Comparison of ENCODE assay signal across 7 cellular contexts in the genomic region with DNA sequence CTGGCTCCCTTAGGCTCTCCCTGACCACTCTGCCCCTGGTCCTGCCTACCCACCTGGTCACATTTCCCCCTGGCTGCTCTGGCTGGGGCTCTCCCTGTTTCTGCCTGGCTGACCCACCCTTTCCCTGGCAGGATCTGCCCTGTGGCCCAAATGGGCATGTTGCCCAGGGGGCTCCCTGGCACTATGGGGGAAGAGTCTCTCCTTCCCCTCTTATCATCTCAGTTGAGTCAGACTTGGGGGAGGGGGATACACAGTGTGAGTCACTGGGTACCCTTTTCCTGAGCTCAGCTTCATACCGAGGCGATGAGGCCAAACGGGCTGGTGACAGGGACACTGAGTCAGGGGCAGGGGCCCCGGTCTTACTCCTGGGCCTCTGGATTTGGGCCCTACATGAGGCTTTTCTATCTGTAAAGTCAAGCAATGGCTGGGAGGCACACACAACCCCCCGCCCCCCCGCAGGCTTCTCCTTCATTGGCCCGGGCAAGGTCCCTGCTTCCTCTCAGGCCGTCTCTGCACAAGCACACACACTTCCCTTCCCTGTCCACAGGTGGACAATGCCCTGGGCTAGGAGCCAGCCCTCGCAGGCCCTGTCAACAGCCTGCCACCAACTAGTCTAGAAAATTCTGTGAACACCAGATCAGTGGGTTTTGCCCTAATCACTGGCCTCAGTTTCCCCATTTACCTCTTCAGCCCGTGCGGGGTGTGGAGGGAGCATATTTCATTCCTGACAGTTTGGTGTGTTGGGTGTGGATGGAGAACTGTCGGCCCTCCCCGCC. TPM values are rescaled to one million over a fixed set of nuclear protein-coding genes. Genes with fewer than 3 reads are reported as not detected.
DNase-seq lines count a peak whose midpoint lies in the region; ATAC-seq and TF ChIP-seq lines count a peak whose summit lies in the region.

No MANE protein-coding gene starts in this region.

- no peaks in the 10 kb centered on the region for H3K9me3 Mint-ChIP-seq in stimulated activated memory B cell treated with anti-CD40 and anti-IgM and Interleukin-4, amounts not matched to agents 10 μg/mL and 1 μg/mL and 100 μg/mL, for 72 hours

- H3K79me2 ChIP-seq in HCT116 (ENCODE audit: insufficient read depth, low read length) = peaks cover 18% of the 10 kb centered on the region; the same call in 1 of the 2 replicates

- POLR2A ChIA-PET in HCT116 (lab: Charles Lee) = no interaction called here

- DNase-seq in HCT116 (ENCODE audit: low read depth, low spot score) (no peak), T1000 (lab: John Stamatoyannopoulos, UW) (peak; percentile 42), left ventricle myocardium superior (peak; percentile 73)
- no peak for DNase-seq in activated CD8-positive, alpha-beta memory T cell treated with anti-CD3 and anti-CD28 coated beads, Interleukin-2, amount 50 U/mL, for 4 hours

- H3K27ac ChIP-seq in HCT116 (ENCODE audit: low read depth, low read length) (peak overlapping the region; percentile 61), skeletal muscle tissue (ENCODE audit: low read depth, low read length) (peak overlapping the region; percentile 97)

- H3K4me3 Mint-ChIP-seq in stimulated activated memory B cell treated with anti-CD40 and anti-IgM and Interleukin-4, amounts not matched to agents 10 μg/mL and 1 μg/mL and 100 μg/mL, for 72 hours = no peak overlapping the region

- peaks cover 86% of the 10 kb centered on the region for H3K27me3 Mint-ChIP-seq in stimulated activated memory B cell treated with anti-CD40 and anti-IgM and Interleukin-4, amounts not matched to agents 10 μg/mL and 1 μg/mL and 100 μg/mL, for 72 hours

- no peaks in the 10 kb centered on the region for H4K20me1 ChIP-seq in HCT116 (ENCODE audit: insufficient read depth)

- TF ChIP-seq CTCF in HCT116 (IDR thresholded peaks at IDR 0.05 in 2 of 3, conservative IDR thresholded peaks at IDR 0.05 in 1 of 3; ENCODE audit: borderline replicate concordance in 1 of 3, insufficient read depth in 1 of 3, low read depth in 2 of 3, low read length in 2 of 3) = no peak

- TF ChIP-seq POLR2A in HCT116 (IDR thresholded peaks at IDR 0.05; ENCODE audit: borderline replicate concordance, extremely low read depth, insufficient read depth, insufficient read length) = no peak

- no peak for TF ChIP-seq RAD21 in HCT116 (IDR thresholded peaks at IDR 0.05; ENCODE audit: low read depth)

- H3K27me3 ChIP-seq in HCT116 (ENCODE audit: insufficient read depth, low read length) (no peaks in the 10 kb centered on the region), skeletal muscle tissue (ENCODE audit: control insufficient read depth in 3 of 3, insufficient read depth in 3 of 3, low read length in 3 of 3) (no peaks in the 10 kb centered on the region)

- ATAC-seq in HCT116 = peak; percentile 35
- ATAC-seq in left ventricle myocardium superior = no peak
- no peak for ATAC-seq in GM18517 (IDR thresholded peaks at IDR 0.05; ENCODE audit: unreplicated experiment)
- no peak for ATAC-seq in stimulated activated memory B cell treated with anti-CD40 and anti-IgM and Interleukin-4, amounts not matched to agents 10 μg/mL and 1 μg/mL and 100 μg/mL, for 72 hours

- no peaks in the 10 kb centered on the region for H3K9me3 ChIP-seq in HCT116 (ENCODE audit: control insufficient read depth in 1 of 2, insufficient read depth in 1 of 2, low read depth in 1 of 2, low read length in 2 of 2)
- no peaks in the 10 kb centered on the region for H3K9me3 ChIP-seq in skeletal muscle tissue (ENCODE audit: control insufficient read depth in 3 of 3, low read length in 3 of 3)

- H3K4me1 ChIP-seq in HCT116 (ENCODE audit: control insufficient read depth in 1 of 2, insufficient read depth in 2 of 2, low read length in 2 of 2) (peaks cover 35 to 74% of the 10 kb centered on the region in 2 experiments), skeletal muscle tissue (ENCODE audit: control insufficient read depth in 3 of 3, insufficient read depth in 3 of 3, low read length in 3 of 3) (peaks cover 50 to 71% (median 53%) of the 10 kb centered on the region in 3 donors)

- H3K9ac ChIP-seq in HCT116 (ENCODE audit: low read length) (peak overlapping the region; percentile 68), skeletal muscle tissue (ENCODE audit: low read depth in 1 of 3, low read length in 3 of 3) (peak overlapping the region; percentile 88 to 93 (median 88))

- BruUV-seq in HCT116 (replicated peaks; lab: Mats Ljungman, UMichigan) = no TSS peak

- H3K4me3 ChIP-seq in HCT116 (replicated peaks in 1 of 2; ENCODE audit: low read depth in 1 of 2, low read length in 2 of 2) (peak overlapping the region; percentile 41 to 67), skeletal muscle tissue (ENCODE audit: low read length in 3 of 3) (peak overlapping the region; percentile 70 to 82 (median 73))

- H2AFZ ChIP-seq in HCT116 (ENCODE audit: low read depth, low read length, poor library complexity, severe bottlenecking) = peak overlapping the region; percentile 64

- H3K4me1 Mint-ChIP-seq in stimulated activated memory B cell treated with anti-CD40 and anti-IgM and Interleukin-4, amounts not matched to agents 10 μg/mL and 1 μg/mL and 100 μg/mL, for 72 hours = peaks cover 31% of the 10 kb centered on the region

- intact Hi-C loops in HCT116 (cut with micrococcal nuclease) (no loop called here), left ventricle myocardium superior (cut with micrococcal nuclease) (no loop called here)

- H3K9me2 ChIP-seq in HCT116 (ENCODE audit: insufficient read depth) = no peaks in the 10 kb centered on the region

- H3K36me3 Mint-ChIP-seq in stimulated activated memory B cell treated with anti-CD40 and anti-IgM and Interleukin-4, amounts not matched to agents 10 μg/mL and 1 μg/mL and 100 μg/mL, for 72 hours = no peaks in the 10 kb centered on the region

- RAD21 ChIA-PET in HCT116 (lab: Charles Lee; ENCODE audit: low non-redundant PET in 1 of 2, low total read pairs in 2 of 2, uncharacterized antibody in 2 of 2, unreplicated experiment in 2 of 2) = no interaction called here

- CTCF ChIA-PET in HCT116 (lab: Charles Lee) = no interaction called here

- H3K4me2 ChIP-seq in HCT116 (ENCODE audit: low read length) = peak overlapping the region; percentile 92

- H3K36me3 ChIP-seq in HCT116 (ENCODE audit: control insufficient read depth in 1 of 2, insufficient read depth in 2 of 2, low read length in 2 of 2) (no peaks in the 10 kb centered on the region), skeletal muscle tissue (ENCODE audit: control insufficient read depth in 3 of 3, insufficient read depth in 3 of 3, low read length in 3 of 3) (peaks cover under 1 to 23% (median 1%) of the 10 kb centered on the region in 3 donors)

- H3K27ac Mint-ChIP-seq in stimulated activated memory B cell treated with anti-CD40 and anti-IgM and Interleukin-4, amounts not matched to agents 10 μg/mL and 1 μg/mL and 100 μg/mL, for 72 hours = no peak overlapping the region

TF ChIP-seq in HCT116, 20 proteins besides CTCF, POLR2A, EP300 and RAD21 (continues in another document):
- no peak for TF ChIP-seq SP1 (IDR thresholded peaks at IDR 0.05; ENCODE audit: low read depth)
- TF ChIP-seq POLR2AphosphoS5 (IDR thresholded peaks at IDR 0.05; ENCODE audit: low read depth, low read length) = no peak
- no peak for TF ChIP-seq ZFX (IDR thresholded peaks at IDR 0.05)
- TF ChIP-seq, protein P1, sequence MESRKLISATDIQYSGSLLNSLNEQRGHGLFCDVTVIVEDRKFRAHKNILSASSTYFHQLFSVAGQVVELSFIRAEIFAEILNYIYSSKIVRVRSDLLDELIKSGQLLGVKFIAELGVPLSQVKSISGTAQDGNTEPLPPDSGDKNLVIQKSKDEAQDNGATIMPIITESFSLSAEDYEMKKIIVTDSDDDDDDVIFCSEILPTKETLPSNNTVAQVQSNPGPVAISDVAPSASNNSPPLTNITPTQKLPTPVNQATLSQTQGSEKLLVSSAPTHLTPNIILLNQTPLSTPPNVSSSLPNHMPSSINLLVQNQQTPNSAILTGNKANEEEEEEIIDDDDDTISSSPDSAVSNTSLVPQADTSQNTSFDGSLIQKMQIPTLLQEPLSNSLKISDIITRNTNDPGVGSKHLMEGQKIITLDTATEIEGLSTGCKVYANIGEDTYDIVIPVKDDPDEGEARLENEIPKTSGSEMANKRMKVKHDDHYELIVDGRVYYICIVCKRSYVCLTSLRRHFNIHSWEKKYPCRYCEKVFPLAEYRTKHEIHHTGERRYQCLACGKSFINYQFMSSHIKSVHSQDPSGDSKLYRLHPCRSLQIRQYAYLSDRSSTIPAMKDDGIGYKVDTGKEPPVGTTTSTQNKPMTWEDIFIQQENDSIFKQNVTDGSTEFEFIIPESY (IDR thresholded peaks at IDR 0.05; ENCODE audit: extremely low read depth, insufficient replicate concordance, low read length) = no peak
- no peak for TF ChIP-seq CEBPB (IDR thresholded peaks at IDR 0.05; ENCODE audit: low read depth)
- TF ChIP-seq SIN3A (IDR thresholded peaks at IDR 0.05; ENCODE audit: low read depth) = no peak
- TF ChIP-seq CBX3 (IDR thresholded peaks at IDR 0.05; ENCODE audit: low read depth) = no peak

RNA-seq across cellular contexts. Expression of a gene that starts 0.6 kb away (rescaled TPM):
- 42.8 TPM for total RNA-seq in HCT116 (2021; ENCODE audit: unreplicated experiment)
- 38.4 and 60.1 TPM in 2 replicates for polyA plus RNA-seq in HCT116 (2012)
- 591 TPM for total RNA-seq in left ventricle myocardium superior
- 611 TPM for total RNA-seq in skeletal muscle tissue

RNA-seq across cellular contexts. Expression of a gene that starts 33.1 kb away (rescaled TPM):
- total RNA-seq in HCT116 (2021; ENCODE audit: unreplicated experiment) (149 TPM), left ventricle myocardium superior (115 TPM), skeletal muscle tissue (66.3 TPM)
- 223 and 261 TPM in 2 replicates for polyA plus RNA-seq in HCT116 (2012)

RNA-seq across cellular contexts. Expression of a gene that starts 37.8 kb away (rescaled TPM):
- total RNA-seq in HCT116 (2021; ENCODE audit: unreplicated experiment) = 11.1 TPM
- 7.8 and 8.8 TPM in 2 replicates for polyA plus RNA-seq in HCT116 (2012)
- 6.5 TPM for total RNA-seq in left ventricle myocardium superior
- total RNA-seq in skeletal muscle tissue = 4.7 TPM

RNA-seq across cellular contexts. Expression of a gene that starts 54.0 kb away (rescaled TPM):
- total RNA-seq in HCT116 (2021; ENCODE audit: unreplicated experiment) = not detected
- 0.05 and 0.10 TPM in 2 replicates for polyA plus RNA-seq in HCT116 (2012)
- total RNA-seq in left ventricle myocardium superior = not detected
- not detected for total RNA-seq in skeletal muscle tissue

Comparison
In these comparisons a context has a peak if more than half of its experiments do, and no peak if none do; other contexts are left out.
1. DNase-seq: peak in T1000 (single experiment) and left ventricle myocardium superior (single experiment); none in HCT116 (single experiment) and activated CD8-positive, alpha-beta memory T cell treated with anti-CD3 and anti-CD28 coated beads, Interleukin-2, amount 50 U/mL, for 4 hours (single experiment).
2. RNA of a gene that starts 0.6 kb away (total RNA-seq): 611 TPM in skeletal muscle tissue (single experiment) and 591 TPM in left ventricle myocardium superior (single experiment); 42.8 TPM in HCT116 (single experiment); every median in the first group is over 10 times any median in the second.